In genomic region chr3:28840976-28841376, GRCh38 we compare ENCODE assay signal across 9 cellular contexts.
A peak's percentile ranks its signal among the peaks of the same experiment; 100 is the strongest.
DNase-seq lines count a peak whose midpoint lies in the region; ATAC-seq, FAIRE-seq and TF ChIP-seq lines count a peak whose summit lies in the region.
"Had no signal": no experiment of that assay in that cellular context is flagged by ENCODE, and none has a peak within 500 bp of the region (broad histone marks: within the 10 kb centered on the region; RNA-seq: fewer than 3 reads in every experiment).

No MANE protein-coding gene starts in this region.

- peak; percentile 54 for DNase-seq in activated CD8-positive, alpha-beta T cell treated with anti-CD3 and anti-CD28 coated beads for 36 hours
- no peak for DNase-seq in activated CD8-positive, alpha-beta T cell treated with anti-CD3 and anti-CD28 coated beads, Interleukin-2, amount 10 ng/mL, durations not matched to agents 7 days and 5 days
- DNase-seq in RCC 7860 (ENCODE audit: low spot score) (peak; percentile 68), NCI-H345 treated with DMSO at 0.1 percent for 48 hours (lab: John Stamatoyannopoulos, UW; ENCODE audit: unreplicated experiment) (no peak), mesenteric fat pad (ENCODE audit: low spot score) (no peak), NCI-H2196 treated with DMSO at 0.1 percent for 48 hours (lab: John Stamatoyannopoulos, UW; ENCODE audit: unreplicated experiment) (no peak)
- peak; percentile 28 to 63 for DNase-seq in stimulated activated CD8-positive, alpha-beta memory T cell treated with anti-CD3 and anti-CD28 coated beads, Interleukin-15, amount 100 ng/mL, for 48 hours (ENCODE audit: low read depth in 2 of 2)

- peak; percentile 92 for ATAC-seq in activated CD8-positive, alpha-beta T cell treated with anti-CD3 and anti-CD28 coated beads for 36 hours
- ATAC-seq in activated CD8-positive, alpha-beta T cell treated with anti-CD3 and anti-CD28 coated beads, Interleukin-2, amount 10 ng/mL, durations not matched to agents 7 days and 5 days: no peak
- ATAC-seq in HG02763 (IDR thresholded peaks at IDR 0.05; ENCODE audit: unreplicated experiment): peak; percentile 75

- H3K27me3 Mint-ChIP-seq in activated CD8-positive, alpha-beta T cell treated with anti-CD3 and anti-CD28 coated beads for 36 hours: peaks cover 5% of the 10 kb centered on the region
- no peaks in the 10 kb centered on the region for H3K27me3 Mint-ChIP-seq in activated CD8-positive, alpha-beta T cell treated with anti-CD3 and anti-CD28 coated beads, Interleukin-2, amount 10 ng/mL, durations not matched to agents 7 days and 5 days (ENCODE audit: low read depth)

- no peak for TF ChIP-seq CTCF in activated CD8-positive, alpha-beta T cell treated with anti-CD3 and anti-CD28 coated beads for 36 hours (IDR thresholded peaks at IDR 0.05)

- H3K36me3 Mint-ChIP-seq in activated CD8-positive, alpha-beta T cell treated with anti-CD3 and anti-CD28 coated beads for 36 hours (ENCODE audit: low read depth): no peaks in the 10 kb centered on the region
- no peaks in the 10 kb centered on the region for H3K36me3 Mint-ChIP-seq in activated CD8-positive, alpha-beta T cell treated with anti-CD3 and anti-CD28 coated beads, Interleukin-2, amount 10 ng/mL, durations not matched to agents 7 days and 5 days (ENCODE audit: low read depth)

- H3K4me1 Mint-ChIP-seq in activated CD8-positive, alpha-beta T cell treated with anti-CD3 and anti-CD28 coated beads for 36 hours (ENCODE audit: low read depth): peaks cover 11% of the 10 kb centered on the region
- H3K4me1 Mint-ChIP-seq in activated CD8-positive, alpha-beta T cell treated with anti-CD3 and anti-CD28 coated beads, Interleukin-2, amount 10 ng/mL, durations not matched to agents 7 days and 5 days (ENCODE audit: low read depth): no peaks in the 10 kb centered on the region

- CTCF ChIA-PET in activated CD8-positive, alpha-beta T cell treated with anti-CD3 and anti-CD28 coated beads for 36 hours (lab: Charles Lee): no interaction called here
- CTCF ChIA-PET in activated CD8-positive, alpha-beta T cell treated with anti-CD3 and anti-CD28 coated beads, Interleukin-2, amount 10 ng/mL, durations not matched to agents 7 days and 5 days (lab: Charles Lee): no interaction called here

- intact Hi-C loops in activated CD8-positive, alpha-beta T cell treated with anti-CD3 and anti-CD28 coated beads for 36 hours (cut with micrococcal nuclease): no loop called here

- peak; percentile 90 for FAIRE-seq in RCC 7860 (lab: Jason Lieb, UNC)

- POLR2A ChIA-PET in activated CD8-positive, alpha-beta T cell treated with anti-CD3 and anti-CD28 coated beads for 36 hours (lab: Charles Lee): no interaction called here
- POLR2A ChIA-PET in activated CD8-positive, alpha-beta T cell treated with anti-CD3 and anti-CD28 coated beads, Interleukin-2, amount 10 ng/mL, durations not matched to agents 7 days and 5 days (lab: Charles Lee): no interaction called here

- no peaks in the 10 kb centered on the region for H3K9me3 Mint-ChIP-seq in activated CD8-positive, alpha-beta T cell treated with anti-CD3 and anti-CD28 coated beads for 36 hours
- no peaks in the 10 kb centered on the region for H3K9me3 Mint-ChIP-seq in activated CD8-positive, alpha-beta T cell treated with anti-CD3 and anti-CD28 coated beads, Interleukin-2, amount 10 ng/mL, durations not matched to agents 7 days and 5 days (ENCODE audit: insufficient read depth)
- H3K9me3 Mint-ChIP-seq: nephron had no signal

- H3K4me3 Mint-ChIP-seq in activated CD8-positive, alpha-beta T cell treated with anti-CD3 and anti-CD28 coated beads for 36 hours: no peak overlapping the region
- H3K4me3 Mint-ChIP-seq in activated CD8-positive, alpha-beta T cell treated with anti-CD3 and anti-CD28 coated beads, Interleukin-2, amount 10 ng/mL, durations not matched to agents 7 days and 5 days: no peak overlapping the region
- H3K4me3 Mint-ChIP-seq: nephron had no signal

- no peak overlapping the region for H3K27ac Mint-ChIP-seq in activated CD8-positive, alpha-beta T cell treated with anti-CD3 and anti-CD28 coated beads for 36 hours
- H3K27ac Mint-ChIP-seq in activated CD8-positive, alpha-beta T cell treated with anti-CD3 and anti-CD28 coated beads, Interleukin-2, amount 10 ng/mL, durations not matched to agents 7 days and 5 days: no peak overlapping the region
- H3K27ac Mint-ChIP-seq: nephron had no signal

Comparison
In these comparisons a context has a peak if more than half of its experiments do, and no peak if none do; other contexts are left out.
1. DNase-seq: peak in activated CD8-positive, alpha-beta T cell treated with anti-CD3 and anti-CD28 coated beads for 36 hours (single experiment), RCC 7860 (single experiment) and stimulated activated CD8-positive, alpha-beta memory T cell treated with anti-CD3 and anti-CD28 coated beads, Interleukin-15, amount 100 ng/mL, for 48 hours (2 of 2); none in activated CD8-positive, alpha-beta T cell treated with anti-CD3 and anti-CD28 coated beads, Interleukin-2, amount 10 ng/mL, durations not matched to agents 7 days and 5 days (single experiment), NCI-H345 treated with DMSO at 0.1 percent for 48 hours (single experiment), mesenteric fat pad (single experiment) and NCI-H2196 treated with DMSO at 0.1 percent for 48 hours (single experiment).